21 cellular contexts compared by ENCODE assay signal in the genomic region with DNA sequence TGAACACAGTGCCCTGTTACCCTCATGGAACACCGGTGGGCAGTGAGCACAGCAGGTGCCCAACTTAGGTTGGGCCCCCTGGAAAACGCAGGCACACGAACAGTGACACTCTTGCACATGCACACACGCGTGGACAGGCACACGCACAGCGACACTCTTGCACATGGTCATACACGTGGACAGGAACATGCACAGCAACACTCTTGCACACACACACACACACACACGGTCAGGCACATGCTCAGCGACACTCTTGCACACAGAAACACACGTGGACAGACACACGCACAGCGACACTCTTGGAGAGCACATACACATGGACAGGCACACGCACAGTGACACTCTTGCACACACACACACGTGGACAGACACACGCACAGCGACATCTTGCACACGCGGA.
"Had no signal": no experiment of that assay in that cellular context is flagged by ENCODE, and none has a peak within 500 bp of the region (broad histone marks: within the 10 kb centered on the region; RNA-seq: fewer than 3 reads in every experiment).

No MANE protein-coding gene starts in this region.

- H3K4me1 ChIP-seq: ascending aorta, Peyer's patch had no signal

- H3K27me3 ChIP-seq: ascending aorta, cardiac muscle cell, MG63, Peyer's patch, SJSA1 had no signal

- H3K4me3 Mint-ChIP-seq: activated CD8-positive, alpha-beta T cell treated with anti-CD3 and anti-CD28 coated beads for 36 hours; activated naive CD4-positive, alpha-beta T cell treated with anti-CD3 and anti-CD28 coated beads, Interleukin-2, amount 50 U/mL, for 24 hours; activated T-cell treated with anti-CD3 and anti-CD28 coated beads, Interleukin-2, amount 50 U/mL, for 24 hours; activated T-helper 1 cell treated with anti-CD3 and anti-CD28 coated beads, Interleukin-12 subunit alpha, Interleukin-12 subunit beta, Interleukin-2, Interleukin-4 antibody, amounts not matched to agents 30 ng/mL and 10 ng/mL and 1 ng/mL, durations not matched to agents 14 hours and 24 hours and 36 hours; brain; T-helper 1 cell treated with Interleukin-12 subunit alpha and Interleukin-12 subunit beta and Interleukin-4 antibody, amounts not matched to agents 30 μg/mL and 1 μg/mL, for 36 hours had no signal

- H3K4me3 ChIP-seq: ascending aorta, cardiac muscle cell, MG63, Peyer's patch, SJSA1 had no signal

- H3K27ac ChIP-seq: ascending aorta, cardiac muscle cell, Peyer's patch, SJSA1 had no signal

- H3K27me3 Mint-ChIP-seq: activated CD8-positive, alpha-beta T cell treated with anti-CD3 and anti-CD28 coated beads for 36 hours; activated naive CD4-positive, alpha-beta T cell treated with anti-CD3 and anti-CD28 coated beads, Interleukin-2, amount 50 U/mL, for 24 hours; activated T-cell treated with anti-CD3 and anti-CD28 coated beads, Interleukin-2, amount 50 U/mL, for 24 hours had no signal

- H3K9me3 ChIP-seq: ascending aorta, MG63, SJSA1 had no signal

- H3K36me3 ChIP-seq: ascending aorta, cardiac muscle cell, MG63, Peyer's patch, SJSA1 had no signal

- DNase-seq: activated CD4-positive, alpha-beta T cell treated with anti-CD3 and anti-CD28 coated beads for 4 hours; activated CD8-positive, alpha-beta T cell treated with anti-CD3 and anti-CD28 coated beads for 36 hours; activated effector memory CD4-positive, alpha-beta T cell treated with Interleukin-2 at 50 U/mL for 16 hours; activated naive CD4-positive, alpha-beta T cell; activated T-cell treated with anti-CD3 and anti-CD28 coated beads, Interleukin-2, amount 50 U/mL, for 24 hours; MG63; NCI-H1092 treated with DMSO at 0.1 percent for 48 hours; NCI-H1436; NCI-H1694 treated with DMSO at 0.1 percent for 48 hours; NCI-H2029 treated with DMSO at 0.1 percent for 48 hours; NCI-H510A treated with DMSO at 0.1 percent for 48 hours; NCI-H69; Peyer's patch; SHP77 had no signal

- H3K4me1 Mint-ChIP-seq: activated naive CD4-positive, alpha-beta T cell treated with anti-CD3 and anti-CD28 coated beads, Interleukin-2, amount 50 U/mL, for 24 hours had no signal

- H3K36me3 Mint-ChIP-seq: activated naive CD4-positive, alpha-beta T cell treated with anti-CD3 and anti-CD28 coated beads, Interleukin-2, amount 50 U/mL, for 24 hours; brain had no signal

- H3K27ac Mint-ChIP-seq: activated CD8-positive, alpha-beta T cell treated with anti-CD3 and anti-CD28 coated beads for 36 hours; activated naive CD4-positive, alpha-beta T cell treated with anti-CD3 and anti-CD28 coated beads, Interleukin-2, amount 50 U/mL, for 24 hours; activated T-cell treated with anti-CD3 and anti-CD28 coated beads, Interleukin-2, amount 50 U/mL, for 24 hours; activated T-helper 1 cell treated with anti-CD3 and anti-CD28 coated beads, Interleukin-12 subunit alpha, Interleukin-12 subunit beta, Interleukin-2, Interleukin-4 antibody, amounts not matched to agents 30 ng/mL and 10 ng/mL and 1 ng/mL, durations not matched to agents 14 hours and 24 hours and 36 hours; brain; T-helper 1 cell treated with Interleukin-12 subunit alpha and Interleukin-12 subunit beta and Interleukin-4 antibody, amounts not matched to agents 30 μg/mL and 1 μg/mL, for 36 hours had no signal
